In genomic region chr1:8198522-8198921, GRCh38 we compare ENCODE assay signal across 17 cellular contexts.
DNase-seq lines count a peak whose midpoint lies in the region; TF ChIP-seq lines count a peak whose summit lies in the region.
"Had no signal": no experiment of that assay in that cellular context is flagged by ENCODE, and none has a peak within 500 bp of the region (broad histone marks: within the 10 kb centered on the region; RNA-seq: fewer than 3 reads in every experiment).

No MANE protein-coding gene starts in this region.

- no peak overlapping the region for H3K4me2 ChIP-seq in neural progenitor cell

- peaks cover 2% of the 10 kb centered on the region for H3K27me3 Mint-ChIP-seq in neural progenitor cell (ENCODE audit: insufficient read depth, low read depth)
- H3K27me3 Mint-ChIP-seq: activated CD4-positive, alpha-beta T cell treated with anti-CD3 and anti-CD28 coated beads, Interleukin-2, amount 10 ng/mL, durations not matched to agents 7 days and 5 days; activated naive CD4-positive, alpha-beta T cell treated with anti-CD3 and anti-CD28 coated beads, Interleukin-2, amount 50 U/mL, for 24 hours had no signal

- intact Hi-C loops in transverse colon (cut with DNase I; ENCODE audit: low total_unique reads), result no loop called here

- H3K4me1 ChIP-seq in neural progenitor cell (peaks cover 11% of the 10 kb centered on the region), transverse colon (peaks cover 19 to 39% (median 29%) of the 10 kb centered on the region in 4 donors)

- H3K4me1 Mint-ChIP-seq in neural progenitor cell, result peaks cover 35% of the 10 kb centered on the region

- H3K36me3 Mint-ChIP-seq in neural progenitor cell, result no peaks in the 10 kb centered on the region
- H3K36me3 Mint-ChIP-seq: activated naive CD4-positive, alpha-beta T cell treated with anti-CD3 and anti-CD28 coated beads, Interleukin-2, amount 50 U/mL, for 24 hours; CD8-positive, alpha-beta memory T cell had no signal

- no peaks in the 10 kb centered on the region for H3K9me3 ChIP-seq in neural progenitor cell (ENCODE audit: low read depth)
- no peaks in the 10 kb centered on the region for H3K9me3 ChIP-seq in transverse colon
- H3K9me3 ChIP-seq: ovary had no signal

- H3K4me3 Mint-ChIP-seq in neural progenitor cell, result no peak overlapping the region
- H3K4me3 Mint-ChIP-seq: activated CD4-positive, alpha-beta T cell treated with anti-CD3 and anti-CD28 coated beads, Interleukin-2, amount 10 ng/mL, durations not matched to agents 7 days and 5 days; activated naive CD4-positive, alpha-beta T cell treated with anti-CD3 and anti-CD28 coated beads, Interleukin-2, amount 50 U/mL, for 24 hours; CD8-positive, alpha-beta memory T cell had no signal

- peak; percentile 28 for DNase-seq in KBM-7
- no peak for DNase-seq in brain microvascular endothelial cell
- DNase-seq in neural progenitor cell (ENCODE audit: low spot score), result no peak
- DNase-seq in transverse colon, result no peak
- no peak for DNase-seq in cerebellar nuclear complex (lab: John Stamatoyannopoulos, UW)
- no peak for DNase-seq in activated T-cell treated with anti-CD3 and anti-CD28 coated beads, Interleukin-2, amount 50 U/mL, for 48 hours
- no peak for DNase-seq in OCI-M1 (lab: John Stamatoyannopoulos, UW)
- DNase-seq: activated CD4-positive, alpha-beta T cell treated with anti-CD3 and anti-CD28 coated beads, Interleukin-2, amount 10 ng/mL, durations not matched to agents 7 days and 5 days; CD8-positive, alpha-beta memory T cell; effector memory CD4-positive, alpha-beta T cell; HCEC 1CT; mesendoderm; naive thymus-derived CD4-positive, alpha-beta T cell; NCI-H2081 treated with DMSO at 0.1 percent for 48 hours had no signal

- no peak for TF ChIP-seq POLR2A in transverse colon (IDR thresholded peaks at IDR 0.05)

- H3K27ac ChIP-seq in brain microvascular endothelial cell (peak overlapping the region; percentile 68), neural progenitor cell (no peak overlapping the region), transverse colon (peak overlapping the region in 3 of 4 donors; percentile 14 to 48 (median 34))
- H3K27ac ChIP-seq: ovary, VCaP had no signal

- 78 to 87% methylated on average over 3 to 6 of the region's 6 CpGs for WGBS in transverse colon (ENCODE audit: low coverage in 1 of 2), 2 donors

- H3K36me3 ChIP-seq in brain microvascular endothelial cell (replicated peaks), result no peaks in the 10 kb centered on the region
- H3K36me3 ChIP-seq in neural progenitor cell, result no peaks in the 10 kb centered on the region
- no peaks in the 10 kb centered on the region for H3K36me3 ChIP-seq in transverse colon
- H3K36me3 ChIP-seq: ovary had no signal

- H2AFZ ChIP-seq in neural progenitor cell (replicated peaks), result no peak overlapping the region

- no peaks in the 10 kb centered on the region for H3K79me2 ChIP-seq in neural progenitor cell (ENCODE audit: low read depth)

- H3K4me3 ChIP-seq in brain microvascular endothelial cell (ENCODE audit: low read depth, low read length) (no peak overlapping the region), neural progenitor cell (no peak overlapping the region), transverse colon (no peak overlapping the region)
- H3K4me3 ChIP-seq: ovary had no signal

- peaks cover 6% of the 10 kb centered on the region for H3F3A ChIP-seq in neural progenitor cell (ENCODE audit: low read depth)

- no peak overlapping the region for H3K9ac ChIP-seq in neural progenitor cell

- no peak for TF ChIP-seq EP300 in transverse colon (IDR thresholded peaks at IDR 0.05; ENCODE audit: low read depth)

- TF ChIP-seq CTCF in brain microvascular endothelial cell (IDR thresholded peaks at IDR 0.05; ENCODE audit: low read depth, low read length, missing control alignments) (no peak), neural progenitor cell (IDR thresholded peaks at IDR 0.05) (no peak), transverse colon (IDR thresholded peaks at IDR 0.05) (no peak)

- no peaks in the 10 kb centered on the region for H4K20me1 ChIP-seq in neural progenitor cell (ENCODE audit: low read depth)

- peaks cover 3% of the 10 kb centered on the region for H3K9me3 Mint-ChIP-seq in neural progenitor cell
- H3K9me3 Mint-ChIP-seq: activated CD4-positive, alpha-beta T cell treated with anti-CD3 and anti-CD28 coated beads, Interleukin-2, amount 10 ng/mL, durations not matched to agents 7 days and 5 days; activated naive CD4-positive, alpha-beta T cell treated with anti-CD3 and anti-CD28 coated beads, Interleukin-2, amount 50 U/mL, for 24 hours; CD8-positive, alpha-beta memory T cell; naive thymus-derived CD4-positive, alpha-beta T cell had no signal

- in situ Hi-C loops in KBM-7 (cut with MboI; ENCODE audit: low pct_unique_long_range_greater_than_20kb, low sequenced_read_pairs) (no loop called here), brain microvascular endothelial cell (cut with HindIII; ENCODE audit: low pct_ligation_motif_present, low sequenced_read_pairs) (no loop called here), transverse colon (cut with MboI; ENCODE audit: low pct_ligation_motif_present in 1 of 4, low pct_unique_long_range_greater_than_20kb in 1 of 4, low sequenced_read_pairs in 3 of 4) (no loop called here)

- H3K27ac Mint-ChIP-seq in neural progenitor cell, result peak overlapping the region; percentile 84
- H3K27ac Mint-ChIP-seq: activated CD4-positive, alpha-beta T cell treated with anti-CD3 and anti-CD28 coated beads, Interleukin-2, amount 10 ng/mL, durations not matched to agents 7 days and 5 days; naive thymus-derived CD4-positive, alpha-beta T cell had no signal

- H3K27me3 ChIP-seq in brain microvascular endothelial cell (replicated peaks) (no peaks in the 10 kb centered on the region), neural progenitor cell (no peaks in the 10 kb centered on the region), transverse colon (no peaks in the 10 kb centered on the region)
- H3K27me3 ChIP-seq: ovary had no signal
